1 cellular context compared by ENCODE assay signal in the genomic region with DNA sequence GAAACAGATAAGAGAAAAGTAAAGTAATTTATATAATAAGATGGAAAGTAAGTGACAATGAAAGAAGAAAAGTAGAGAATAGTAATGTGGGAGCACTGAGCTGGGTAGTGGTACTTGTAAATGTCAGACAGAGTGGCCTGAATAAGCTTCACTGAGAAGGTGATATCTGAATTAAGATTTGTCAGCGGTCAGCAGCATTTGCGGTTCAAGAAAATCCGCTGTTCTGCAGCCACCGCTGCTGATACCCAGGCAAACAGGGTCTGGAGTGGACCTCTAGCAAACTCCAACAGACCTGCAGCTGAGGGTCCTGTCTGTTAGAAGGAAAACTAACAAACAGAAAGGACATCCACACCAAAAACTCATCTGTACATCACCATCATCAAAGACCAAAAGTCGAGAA. TPM values are rescaled to one million over a fixed set of nuclear protein-coding genes. Genes with fewer than 3 reads are reported as not detected.
"Had no signal": no experiment of that assay in that cellular context is flagged by ENCODE, and none has a peak within 500 bp of the region (broad histone marks: within the 10 kb centered on the region; RNA-seq: fewer than 3 reads in every experiment).

No MANE protein-coding gene starts in this region.

RNA-seq across cellular contexts. Expression of gene TTC39A, which starts 55.9 kb away (rescaled TPM):
- total RNA-seq: naive thymus-derived CD8-positive, alpha-beta T cell had no signal
